Comparison of ENCODE assay signal across 9 cellular contexts in genomic region chr1:72186733-72187307, GRCh38.
DNase-seq lines count a peak whose midpoint lies in the region; ATAC-seq and TF ChIP-seq lines count a peak whose summit lies in the region.
"Had no signal": no experiment of that assay in that cellular context is flagged by ENCODE, and none has a peak within 500 bp of the region (broad histone marks: within the 10 kb centered on the region; RNA-seq: fewer than 3 reads in every experiment).

No MANE protein-coding gene starts in this region.

- TF ChIP-seq EP300 in stomach (IDR thresholded peaks at IDR 0.05), result no peak

- H3K4me3 ChIP-seq in fibroblast of mammary gland (ENCODE audit: control insufficient read depth, low read depth, low read length) (no peak overlapping the region), stomach (no peak overlapping the region)

- TF ChIP-seq CTCF in fibroblast of mammary gland (conservative IDR thresholded peaks at IDR 0.05; ENCODE audit: control insufficient read depth, insufficient read depth, low read depth, low read length), result peak; percentile 82
- peak in 4 of 7 experiments; percentile 14 to 35 (median 30) for TF ChIP-seq CTCF in stomach (IDR thresholded peaks at IDR 0.05)

- H3K27me3 ChIP-seq in stomach, result no peaks in the 10 kb centered on the region

- intact Hi-C loops in stomach (cut with DNase I; ENCODE audit: low total_unique reads), result no loop called here

- ATAC-seq in HG03565 (IDR thresholded peaks at IDR 0.05; ENCODE audit: unreplicated experiment), result no peak

- no peaks in the 10 kb centered on the region for H3K36me3 ChIP-seq in stomach

- WGBS in stomach, 5 donors, result 84 to 98% (median 95%) methylated on average over 1 of the region's 1 CpG

- H3K9me3 ChIP-seq in stomach, result no peaks in the 10 kb centered on the region

- no peak for TF ChIP-seq POLR2A in stomach (IDR thresholded peaks at IDR 0.05)

- DNase-seq in NCI-H345 (lab: John Stamatoyannopoulos, UW) (peak; percentile 21), NCI-H345 treated with DMSO at 0.1 percent for 48 hours (lab: John Stamatoyannopoulos, UW; ENCODE audit: unreplicated experiment) (no peak), OCI-M1 (lab: John Stamatoyannopoulos, UW) (peak; percentile 41), fibroblast of mammary gland (ENCODE audit: low read depth) (peak; percentile 49), stomach (no peak), T-helper 2 cell (no peak), mesenteric fat pad (ENCODE audit: low spot score) (no peak)
- DNase-seq: CD4-positive, CD25-positive, alpha-beta regulatory T cell had no signal

- peaks cover 0 to 7% (median 0%) of the 10 kb centered on the region in 4 donors for H3K4me1 ChIP-seq in stomach

- H3K27ac ChIP-seq in stomach, result no peak overlapping the region

Comparison
In these comparisons a context has a peak if more than half of its experiments do, and no peak if none do; other contexts are left out.
1. DNase-seq: peak in NCI-H345 (single experiment), OCI-M1 (single experiment) and fibroblast of mammary gland (single experiment); none in NCI-H345 treated with DMSO at 0.1 percent for 48 hours (single experiment), stomach (single experiment), T-helper 2 cell (0 of 5) and mesenteric fat pad (single experiment).